In genomic region chr10:62726142-62726541, GRCh38 we compare ENCODE assay signal across 9 cellular contexts.
DNase-seq lines count a peak whose midpoint lies in the region; ATAC-seq and TF ChIP-seq lines count a peak whose summit lies in the region.
"Had no signal": no experiment of that assay in that cellular context is flagged by ENCODE, and none has a peak within 500 bp of the region (broad histone marks: within the 10 kb centered on the region; RNA-seq: fewer than 3 reads in every experiment).

No MANE protein-coding gene starts in this region.

- H3K4me1 ChIP-seq in SJCRH30 (peaks cover 3% of the 10 kb centered on the region; the same call in 1 of the 2 replicates), A673 (ENCODE audit: insufficient read depth, low read length, poor library complexity, severe bottlenecking) (no peaks in the 10 kb centered on the region)

- H3K27me3 Mint-ChIP-seq in T-cell: peaks cover 2 to 5% of the 10 kb centered on the region in 2 donors

- TF ChIP-seq CTCF in A673 (conservative IDR thresholded peaks at IDR 0.05; ENCODE audit: low read depth, low read length): no peak

- H3K9me3 ChIP-seq in SJCRH30 (replicated peaks): no peaks in the 10 kb centered on the region
- no peaks in the 10 kb centered on the region for H3K9me3 ChIP-seq in A673 (ENCODE audit: low read depth, low read length, poor library complexity, severe bottlenecking)

- H3K36me3 Mint-ChIP-seq in T-cell: no peaks in the 10 kb centered on the region

- ATAC-seq in GM19351 (IDR thresholded peaks at IDR 0.05; ENCODE audit: unreplicated experiment) (peak; percentile 96), HG02884 (IDR thresholded peaks at IDR 0.05; ENCODE audit: unreplicated experiment) (peak; percentile 98), T-cell (replicated peaks in 1 of 4) (no peak)

- intact Hi-C loops in A673 (cut with micrococcal nuclease; ENCODE audit: unreplicated experiment): no loop called here

- H3K27me3 ChIP-seq in SJCRH30 (no peaks in the 10 kb centered on the region), A673 (replicated peaks; ENCODE audit: insufficient read depth, low read depth, low read length, poor library complexity) (no peaks in the 10 kb centered on the region)

- no peak overlapping the region for H3K27ac Mint-ChIP-seq in T-cell

- H3K27ac ChIP-seq in SJCRH30: no peak overlapping the region
- H3K27ac ChIP-seq in A673 (ENCODE audit: low read depth, low read length, poor library complexity, severe bottlenecking): no peak overlapping the region

- H3K36me3 ChIP-seq in SJCRH30: no peaks in the 10 kb centered on the region
- no peaks in the 10 kb centered on the region for H3K36me3 ChIP-seq in A673 (ENCODE audit: insufficient read depth, low read length, poor library complexity, severe bottlenecking)

- CTCF ChIA-PET in A673 (lab: Charles Lee): no interaction called here
- CTCF ChIA-PET in T-cell (lab: Charles Lee): no interaction called here

- H3K9me3 Mint-ChIP-seq in T-cell: no peaks in the 10 kb centered on the region

- H3K4me3 ChIP-seq in SJCRH30 (no peak overlapping the region), A673 (ENCODE audit: low read depth, low read length, poor library complexity, severe bottlenecking) (no peak overlapping the region)

- POLR2A ChIA-PET in A673 (lab: Charles Lee; ENCODE audit: low non-redundant PET): no interaction called here
- POLR2A ChIA-PET in T-cell (lab: Charles Lee): no interaction called here

- peaks cover 13 to 23% (median 14%) of the 10 kb centered on the region in 3 donors for H3K4me1 Mint-ChIP-seq in T-cell

- no TSS peak for BruUV-seq in A673 (replicated peaks; lab: Mats Ljungman, UMichigan)

- no peak overlapping the region for H3K4me3 Mint-ChIP-seq in T-cell

- peak; percentile 54 for DNase-seq in activated CD8-positive, alpha-beta memory T cell treated with anti-CD3 and anti-CD28 coated beads, Interleukin-2, amount 50 U/mL, for 24 hours (ENCODE audit: extremely low read depth)
- DNase-seq in stimulated activated CD8-positive, alpha-beta memory T cell treated with anti-CD3 and anti-CD28 coated beads, Interleukin-12 subunit alpha, Interleukin-12 subunit beta, amount 100 ng/mL, for 4 hours (ENCODE audit: low read depth): peak; percentile 46
- DNase-seq in SJCRH30: no peak
- DNase-seq in A673 (ENCODE audit: low spot score): no peak
- DNase-seq in T-cell: no peak
- DNase-seq in MV-4-11 (lab: John Stamatoyannopoulos, UW): no peak
- DNase-seq: cerebellar nuclear complex had no signal

Comparison
In these comparisons a context has a peak if more than half of its experiments do, and no peak if none do; other contexts are left out.
1. ATAC-seq: peak in GM19351 (single experiment) and HG02884 (single experiment); none in T-cell (0 of 4).
2. DNase-seq: peak in activated CD8-positive, alpha-beta memory T cell treated with anti-CD3 and anti-CD28 coated beads, Interleukin-2, amount 50 U/mL, for 24 hours (single experiment) and stimulated activated CD8-positive, alpha-beta memory T cell treated with anti-CD3 and anti-CD28 coated beads, Interleukin-12 subunit alpha, Interleukin-12 subunit beta, amount 100 ng/mL, for 4 hours (single experiment); none in SJCRH30 (0 of 2), A673 (single experiment), T-cell (0 of 34) and MV-4-11 (single experiment).